Comparison of ENCODE assay signal across 26 cellular contexts in genomic region chr10:90347239-90347638, GRCh38.
DNase-seq lines count a peak whose midpoint lies in the region; ATAC-seq, FAIRE-seq and TF ChIP-seq lines count a peak whose summit lies in the region.
"Had no signal": no experiment of that assay in that cellular context is flagged by ENCODE, and none has a peak within 500 bp of the region (broad histone marks: within the 10 kb centered on the region; RNA-seq: fewer than 3 reads in every experiment).

No MANE protein-coding gene starts in this region.

- no peak for TF ChIP-seq EP300 in H1 (IDR thresholded peaks at IDR 0.05; ENCODE audit: borderline replicate concordance in 1 of 2, low read depth in 2 of 2, low read length in 2 of 2)

- H3K4me2 ChIP-seq in H9 (ENCODE audit: insufficient read depth, insufficient read length, low read length), result no peak overlapping the region
- no peak overlapping the region for H3K4me2 ChIP-seq in H1 (ENCODE audit: insufficient read depth in 1 of 2, low read depth in 2 of 2, low read length in 2 of 2)
- H3K4me2 ChIP-seq: BLaER1 had no signal

- H3K4me1 Mint-ChIP-seq in H9 (peaks cover 15 to 19% of the 10 kb centered on the region in 2 experiments), Caco-2 (ENCODE audit: low read depth, unreplicated experiment) (no peaks in the 10 kb centered on the region), T-cell (no peaks in the 10 kb centered on the region)
- H3K4me1 Mint-ChIP-seq: CD14-positive monocyte; CD4-positive, alpha-beta memory T cell; CD4-positive, CD25-positive, alpha-beta regulatory T cell; CD8-positive, alpha-beta memory T cell had no signal

- H2AFZ ChIP-seq in H9 (ENCODE audit: low read length), result no peak overlapping the region
- H2AFZ ChIP-seq in H1 (ENCODE audit: low read length), result no peak overlapping the region

- H3K36me3 Mint-ChIP-seq in H9 (ENCODE audit: insufficient read depth in 1 of 3, low read depth in 3 of 3) (no peaks in the 10 kb centered on the region), Caco-2 (ENCODE audit: insufficient read depth, unreplicated experiment) (no peaks in the 10 kb centered on the region), T-cell (no peaks in the 10 kb centered on the region)
- H3K36me3 Mint-ChIP-seq: CD14-positive monocyte; CD4-positive, alpha-beta memory T cell; CD4-positive, CD25-positive, alpha-beta regulatory T cell; CD8-positive, alpha-beta memory T cell had no signal

- CTCF ChIA-PET in H1 (lab: Charles Lee; ENCODE audit: partially characterized antibody) (interaction anchor here (0.8 to 1.5 kb wide), 3 partner anchors 9 to 243 kb away, joined by 3 to 4 read pairs (median 3); no protein-coding TSS in a partner anchor), Caco-2 (lab: Charles Lee) (no interaction called here), T-cell (lab: Charles Lee) (no interaction called here)

- no peak for TF ChIP-seq POLR2A in H1 (IDR thresholded peaks at IDR 0.05; ENCODE audit: control extremely low read depth in 1 of 2, low read depth in 2 of 2, low read length in 2 of 2)

- no peak overlapping the region for H3K18ac ChIP-seq in H9 (ENCODE audit: insufficient read length, low read depth, low read length)
- H3K18ac ChIP-seq in H1 (ENCODE audit: extremely low read depth, low read length), result no peak overlapping the region

- H2BK20ac ChIP-seq in H9 (ENCODE audit: low read depth, low read length, poor library complexity, severe bottlenecking) (no peak overlapping the region), H1 (ENCODE audit: low read length) (no peak overlapping the region)

- H3K4ac ChIP-seq in H9 (ENCODE audit: low read depth, low read length) (no peak overlapping the region), H1 (replicated peaks; ENCODE audit: insufficient read length, low read depth, low read length) (no peak overlapping the region)

- no peaks in the 10 kb centered on the region for H3K79me2 ChIP-seq in H9 (ENCODE audit: insufficient read depth, low read length)
- H3K79me2 ChIP-seq in H1 (ENCODE audit: control insufficient read depth in 1 of 2, insufficient read depth in 2 of 2, low read length in 2 of 2), result no peaks in the 10 kb centered on the region

- no peak overlapping the region for H4K8ac ChIP-seq in H9 (replicated peaks; ENCODE audit: insufficient read length, low read depth, low read length)
- no peak overlapping the region for H4K8ac ChIP-seq in H1 (ENCODE audit: extremely low read depth, insufficient read depth, low read length)

- H3K14ac ChIP-seq in H9 (ENCODE audit: insufficient read depth, low read length) (no peak overlapping the region), H1 (ENCODE audit: insufficient read length) (no peak overlapping the region)

- H3K27me3 ChIP-seq in H9 (ENCODE audit: insufficient read depth, low read length) (no peaks in the 10 kb centered on the region), H1 (replicated peaks in 1 of 4; ENCODE audit: control insufficient read depth in 3 of 4, extremely low read depth in 1 of 4, insufficient read depth in 3 of 4, low read length in 3 of 4) (no peaks in the 10 kb centered on the region), Caco-2 (replicated peaks; ENCODE audit: control insufficient read depth, insufficient read depth, low read length) (no peaks in the 10 kb centered on the region), heart right ventricle (peaks cover 0 to 6% (median 0%) of the 10 kb centered on the region in 7 donors)
- H3K27me3 ChIP-seq: BE2C, BLaER1 had no signal

- H2BK120ac ChIP-seq in H9 (ENCODE audit: low read depth, low read length, poor library complexity, severe bottlenecking), result no peak overlapping the region
- no peak overlapping the region for H2BK120ac ChIP-seq in H1 (replicated peaks; ENCODE audit: low read depth, low read length)

- intact Hi-C loops in Caco-2 (cut with micrococcal nuclease; ENCODE audit: unreplicated experiment), result no loop called here
- intact Hi-C loops in left ventricle myocardium superior (cut with micrococcal nuclease), result no loop called here
- intact Hi-C loops in heart right ventricle (cut with DNase I), result no loop called here

- no peak overlapping the region for H2BK5ac ChIP-seq in H9 (ENCODE audit: insufficient read length, low read length)
- H2BK5ac ChIP-seq in H1 (ENCODE audit: low read depth, low read length), result no peak overlapping the region; the same call in 1 of the 2 replicates

- POLR2A ChIA-PET in H1 (lab: Charles Lee; ENCODE audit: partially characterized antibody), result no interaction called here
- POLR2A ChIA-PET in Caco-2 (lab: Charles Lee), result no interaction called here
- POLR2A ChIA-PET in T-cell (lab: Charles Lee), result no interaction called here

- no peak for ATAC-seq in left ventricle myocardium superior
- no peak for ATAC-seq in heart right ventricle
- no peak for ATAC-seq in T-cell (replicated peaks in 1 of 4)

- TF ChIP-seq RAD21 in H1 (IDR thresholded peaks at IDR 0.05 in 1 of 2, conservative IDR thresholded peaks at IDR 0.05 in 1 of 2; ENCODE audit: low read depth in 2 of 2, low read length in 2 of 2), result no peak

- H4K20me1 ChIP-seq in H9 (ENCODE audit: control insufficient read depth, insufficient read depth, insufficient read length) (no peaks in the 10 kb centered on the region), H1 (replicated peaks in 1 of 2; ENCODE audit: control insufficient read depth in 1 of 2, insufficient read depth in 2 of 2, low read length in 2 of 2) (no peaks in the 10 kb centered on the region)
- H4K20me1 ChIP-seq: BLaER1 had no signal

- H2AK5ac ChIP-seq in H9 (ENCODE audit: insufficient read length, low read length) (no peak overlapping the region), H1 (ENCODE audit: low read depth, low read length) (no peak overlapping the region)

- H2BK15ac ChIP-seq in H9 (ENCODE audit: low read depth, low read length) (no peak overlapping the region), H1 (ENCODE audit: low read length) (no peak overlapping the region)

- no peaks in the 10 kb centered on the region for H3K23me2 ChIP-seq in H9 (ENCODE audit: insufficient read length, low read depth, low read length, poor library complexity, severe bottlenecking)
- no peaks in the 10 kb centered on the region for H3K23me2 ChIP-seq in H1 (ENCODE audit: low read depth, low read length)

- H2BK12ac ChIP-seq in H9 (ENCODE audit: insufficient read length, low read depth, low read length) (no peak overlapping the region), H1 (ENCODE audit: low read depth, low read length) (peak overlapping the region; percentile 63; the same call in 1 of the 2 replicates)

- FAIRE-seq in H1 (lab: Jason Lieb, UNC), result no peak
- FAIRE-seq: A204.1, D721Med, G401.6, GM12891, GM19239 had no signal

- no peaks in the 10 kb centered on the region for H3K9me3 ChIP-seq in H9 (ENCODE audit: control insufficient read depth, low read depth, low read length)
- no peaks in the 10 kb centered on the region for H3K9me3 ChIP-seq in H1 (ENCODE audit: insufficient read depth in 2 of 2, low read depth in 1 of 2, low read length in 1 of 2)
- H3K9me3 ChIP-seq in Caco-2, result peaks cover 2% of the 10 kb centered on the region; the same call in 1 of the 2 replicates
- no peaks in the 10 kb centered on the region for H3K9me3 ChIP-seq in heart right ventricle
- H3K9me3 ChIP-seq: BE2C, BLaER1 had no signal

- H3K27ac ChIP-seq in H9 (ENCODE audit: insufficient read length, low read depth, low read length) (no peak overlapping the region), H1 (ENCODE audit: low read depth, low read length) (no peak overlapping the region), heart right ventricle (no peak overlapping the region)
- H3K27ac ChIP-seq: BLaER1 had no signal

- H3K4me3 ChIP-seq in H1 (ENCODE audit: extremely low read depth in 1 of 4, insufficient read depth in 2 of 4, low read depth in 3 of 4, low read length in 4 of 4), result no peak overlapping the region
- no peak overlapping the region for H3K4me3 ChIP-seq in Caco-2 (ENCODE audit: low read depth, low read length)
- no peak overlapping the region for H3K4me3 ChIP-seq in heart right ventricle
- H3K4me3 ChIP-seq: BLaER1 had no signal

- H3K9ac ChIP-seq in H9 (ENCODE audit: extremely low read depth, insufficient read length, low read length), result peak overlapping the region; percentile 10
- H3K9ac ChIP-seq in H1 (replicated peaks in 1 of 4; ENCODE audit: extremely low read depth in 1 of 4, low read depth in 3 of 4, low read length in 3 of 4), result no peak overlapping the region
- H3K9ac ChIP-seq: BLaER1 had no signal

- no peak overlapping the region for H3T11ph ChIP-seq in H9 (ENCODE audit: low read length)

- H3K23ac ChIP-seq in H9 (ENCODE audit: insufficient read length, low read depth, low read length), result no peak overlapping the region
- H3K23ac ChIP-seq in H1 (ENCODE audit: insufficient read length), result no peak overlapping the region

- no peaks in the 10 kb centered on the region for H3K27me3 Mint-ChIP-seq in H9 (ENCODE audit: low read depth)
- H3K27me3 Mint-ChIP-seq in Caco-2 (ENCODE audit: insufficient read depth, unreplicated experiment), result peaks cover 18% of the 10 kb centered on the region
- peaks cover 0 to 3% of the 10 kb centered on the region in 2 donors for H3K27me3 Mint-ChIP-seq in T-cell
- H3K27me3 Mint-ChIP-seq: CD4-positive, CD25-positive, alpha-beta regulatory T cell; CD8-positive, alpha-beta memory T cell had no signal

- TF ChIP-seq CTCF in H9 (conservative IDR thresholded peaks at IDR 0.05) (no peak), H1 (IDR thresholded peaks at IDR 0.05; ENCODE audit: control extremely low read depth in 1 of 3, insufficient read depth in 1 of 3, low read depth in 1 of 3, low read length in 3 of 3) (no peak), Caco-2 (IDR thresholded peaks at IDR 0.05; ENCODE audit: insufficient read depth in 1 of 2, low read depth in 1 of 2, low read length in 1 of 2, severe bottlenecking in 1 of 2, unreplicated experiment in 1 of 2) (no peak), heart right ventricle (IDR thresholded peaks at IDR 0.05) (no peak)

- H3K27ac Mint-ChIP-seq in H9 (no peak overlapping the region), Caco-2 (ENCODE audit: unreplicated experiment) (no peak overlapping the region), T-cell (no peak overlapping the region)
- H3K27ac Mint-ChIP-seq: CD14-positive monocyte; CD4-positive, alpha-beta memory T cell; CD4-positive, CD25-positive, alpha-beta regulatory T cell; CD8-positive, alpha-beta memory T cell had no signal

- H4K5ac ChIP-seq in H9 (ENCODE audit: insufficient read length, low read depth, low read length) (no peak overlapping the region), H1 (ENCODE audit: insufficient read length, low read depth, low read length) (no peak overlapping the region)

- H3K4me1 ChIP-seq in H9 (ENCODE audit: insufficient read depth, low read length), result no peaks in the 10 kb centered on the region
- H3K4me1 ChIP-seq in H1 (replicated peaks in 1 of 4; ENCODE audit: control insufficient read depth in 3 of 4, insufficient read depth in 4 of 4, low read length in 3 of 4), result no peaks in the 10 kb centered on the region
- no peaks in the 10 kb centered on the region for H3K4me1 ChIP-seq in Caco-2
- no peaks in the 10 kb centered on the region for H3K4me1 ChIP-seq in heart right ventricle
- H3K4me1 ChIP-seq: BE2C, BLaER1 had no signal

- H3K9me3 Mint-ChIP-seq in H9, result no peaks in the 10 kb centered on the region
- no peaks in the 10 kb centered on the region for H3K9me3 Mint-ChIP-seq in Caco-2 (ENCODE audit: unreplicated experiment)
- no peaks in the 10 kb centered on the region for H3K9me3 Mint-ChIP-seq in T-cell
- H3K9me3 Mint-ChIP-seq: CD4-positive, CD25-positive, alpha-beta regulatory T cell had no signal

- H3K4me3 Mint-ChIP-seq in H9 (no peak overlapping the region), Caco-2 (ENCODE audit: unreplicated experiment) (no peak overlapping the region), T-cell (no peak overlapping the region)
- H3K4me3 Mint-ChIP-seq: CD14-positive monocyte; CD4-positive, alpha-beta memory T cell; CD4-positive, CD25-positive, alpha-beta regulatory T cell; CD8-positive, alpha-beta memory T cell had no signal

- no TSS peak for BruUV-seq in Caco-2 (replicated peaks; lab: Mats Ljungman, UMichigan)

- H3K79me1 ChIP-seq in H9 (ENCODE audit: insufficient read depth, low read depth, low read length, poor library complexity, severe bottlenecking) (no peaks in the 10 kb centered on the region), H1 (ENCODE audit: low read depth, low read length) (no peaks in the 10 kb centered on the region)

- no CpG with 5 or more reads among the region's 2 CpGs for WGBS in H9 (ENCODE audit: extremely low coverage, insufficient read length, low lambda C conversion rate)
- 80 to 92% methylated on average over 2 of the region's 2 CpGs for WGBS in H1 (ENCODE audit: extremely low coverage in 1 of 2, insufficient coverage in 1 of 2, insufficient read length in 1 of 2, insufficient replicate concordance in 2 of 2, low coverage in 1 of 2, low lambda C conversion rate in 2 of 2, missing lambda C conversion rate in 1 of 2), 2 experiments
- WGBS in heart right ventricle, 2 donors, result 68 to 86% methylated on average over 2 of the region's 2 CpGs

- no peaks in the 10 kb centered on the region for H3K36me3 ChIP-seq in H1 (ENCODE audit: control insufficient read depth in 2 of 4, insufficient read depth in 4 of 4, low read length in 3 of 4)
- H3K36me3 ChIP-seq in Caco-2 (ENCODE audit: control insufficient read depth, insufficient read depth, low read length), result no peaks in the 10 kb centered on the region
- H3K36me3 ChIP-seq in heart right ventricle, result no peaks in the 10 kb centered on the region
- H3K36me3 ChIP-seq: BE2C, BLaER1 had no signal

- no peak for DNase-seq in H9
- DNase-seq in HCEC 1CT, result peak; percentile 7
- peak; percentile 9 for DNase-seq in M059J (ENCODE audit: low read depth)
- DNase-seq in H1 (ENCODE audit: low read depth in 1 of 2, low spot score in 2 of 2), result no peak
- no peak for DNase-seq in Caco-2
- DNase-seq in left ventricle myocardium superior, result no peak
- no peak for DNase-seq in heart right ventricle
- no peak for DNase-seq in T-cell
- DNase-seq: 8988T; ACHN; BE2C; C1 segment of cervical spinal cord; Calu3; CD4-positive, alpha-beta memory T cell; CD4-positive, CD25-positive, alpha-beta regulatory T cell; CD8-positive, alpha-beta memory T cell; COR-L47; DMS79 treated with DMSO at 0.1 percent for 48 hours; GF-D8 had no signal

- H3K56ac ChIP-seq in H9 (ENCODE audit: insufficient read length, low read depth, low read length), result no peak overlapping the region
- H3K56ac ChIP-seq in H1 (replicated peaks; ENCODE audit: insufficient read length, low read depth, low read length), result no peak overlapping the region

- no peak overlapping the region for H4K91ac ChIP-seq in H9 (ENCODE audit: insufficient read length, low read depth, low read length)
- no peak overlapping the region for H4K91ac ChIP-seq in H1 (replicated peaks; ENCODE audit: insufficient read length, low read length)

Comparison
In these comparisons a context has a peak if more than half of its experiments do, and no peak if none do; other contexts are left out.
1. DNase-seq: peak in HCEC 1CT (single experiment) and M059J (single experiment); none in H9 (single experiment), H1 (0 of 2), Caco-2 (0 of 2), left ventricle myocardium superior (single experiment), heart right ventricle (0 of 2) and T-cell (0 of 34).